Comparison of ENCODE assay signal across 15 cellular contexts in genomic region chr5:39208471-39208870, GRCh38. TPM values are rescaled to one million over a fixed set of nuclear protein-coding genes. Genes with fewer than 3 reads are reported as not detected.
DNase-seq lines count a peak whose midpoint lies in the region; ATAC-seq and TF ChIP-seq lines count a peak whose summit lies in the region.
"Had no signal": no experiment of that assay in that cellular context is flagged by ENCODE, and none has a peak within 500 bp of the region (broad histone marks: within the 10 kb centered on the region; RNA-seq: fewer than 3 reads in every experiment).

No MANE protein-coding gene starts in this region.

- POLR2A ChIA-PET in activated CD8-positive, alpha-beta T cell treated with anti-CD3 and anti-CD28 coated beads for 36 hours (lab: Charles Lee), result interaction anchor here (2.4 to 6.0 kb wide), 2 partner anchors 7 to 31 kb away, joined by 9 to 43 read pairs; no protein-coding TSS in a partner anchor

- peak overlapping the region; percentile 94 for H3K27ac Mint-ChIP-seq in activated CD8-positive, alpha-beta T cell treated with anti-CD3 and anti-CD28 coated beads for 36 hours
- peak overlapping the region; percentile 98 for H3K27ac Mint-ChIP-seq in central memory CD8-positive, alpha-beta T cell (ENCODE audit: low read depth)
- peak overlapping the region; percentile 96 for H3K27ac Mint-ChIP-seq in stimulated activated naive CD8-positive, alpha-beta T cell treated with anti-CD3 and anti-CD28 coated beads, Interleukin-15, Interleukin-2, amounts not matched to agents 100 ng/mL and 50 ng/mL, for 24 hours

- intact Hi-C loops in activated CD8-positive, alpha-beta T cell treated with anti-CD3 and anti-CD28 coated beads for 36 hours (cut with micrococcal nuclease), result loop anchor here (10.0 kb wide), 2 partner anchors 134 to 1476 kb away; partner anchors contain the start of gene RICTOR

- H3K4me1 Mint-ChIP-seq in activated CD8-positive, alpha-beta T cell treated with anti-CD3 and anti-CD28 coated beads for 36 hours (ENCODE audit: low read depth), result peaks cover 85% of the 10 kb centered on the region
- peaks cover 92% of the 10 kb centered on the region for H3K4me1 Mint-ChIP-seq in central memory CD8-positive, alpha-beta T cell
- H3K4me1 Mint-ChIP-seq in stimulated activated naive CD8-positive, alpha-beta T cell treated with anti-CD3 and anti-CD28 coated beads, Interleukin-15, Interleukin-2, amounts not matched to agents 100 ng/mL and 50 ng/mL, for 24 hours (ENCODE audit: low read depth), result peaks cover 98% of the 10 kb centered on the region

- H3K4me3 Mint-ChIP-seq in activated CD8-positive, alpha-beta T cell treated with anti-CD3 and anti-CD28 coated beads for 36 hours, result peak overlapping the region; percentile 71
- H3K4me3 Mint-ChIP-seq in central memory CD8-positive, alpha-beta T cell, result peak overlapping the region; percentile 67
- H3K4me3 Mint-ChIP-seq in stimulated activated naive CD8-positive, alpha-beta T cell treated with anti-CD3 and anti-CD28 coated beads, Interleukin-15, Interleukin-2, amounts not matched to agents 100 ng/mL and 50 ng/mL, for 24 hours, result peak overlapping the region; percentile 77

- H3K9me3 Mint-ChIP-seq in activated CD8-positive, alpha-beta T cell treated with anti-CD3 and anti-CD28 coated beads for 36 hours, result no peaks in the 10 kb centered on the region
- no peaks in the 10 kb centered on the region for H3K9me3 Mint-ChIP-seq in central memory CD8-positive, alpha-beta T cell
- no peaks in the 10 kb centered on the region for H3K9me3 Mint-ChIP-seq in stimulated activated naive CD8-positive, alpha-beta T cell treated with anti-CD3 and anti-CD28 coated beads, Interleukin-15, Interleukin-2, amounts not matched to agents 100 ng/mL and 50 ng/mL, for 24 hours

- peak; percentile 76 for DNase-seq in activated effector memory CD4-positive, alpha-beta T cell treated with anti-CD3 and anti-CD28 coated beads, Interleukin-2, amount 50 U/mL, for 16 hours
- no peak for DNase-seq in activated effector memory CD4-positive, alpha-beta T cell treated with Interleukin-2 at 50 U/mL for 16 hours
- DNase-seq in activated CD8-positive, alpha-beta T cell treated with anti-CD3 and anti-CD28 coated beads for 36 hours, result peak; percentile 67
- DNase-seq in central memory CD8-positive, alpha-beta T cell (ENCODE audit: low spot score in 2 of 2), result no peak
- DNase-seq in GOT3 (lab: John Stamatoyannopoulos, UW) (no peak), omental fat pad (ENCODE audit: low spot score) (no peak), EL (no peak)
- DNase-seq: central memory CD4-positive, alpha-beta T cell; DMS79; MM.1S; NCI-H1694 treated with DMSO at 0.1 percent for 48 hours; NK-92 treated with Interleukin-12 subunit alpha and Interleukin-12 subunit beta, amount 100 ng/mL, for 24 hours; RPMI8226 had no signal

- ATAC-seq in activated CD8-positive, alpha-beta T cell treated with anti-CD3 and anti-CD28 coated beads for 36 hours, result peak; percentile 21
- no peak for ATAC-seq in central memory CD8-positive, alpha-beta T cell (replicated peaks; ENCODE audit: extremely low read depth, poor library complexity, severe bottlenecking)
- ATAC-seq in omental fat pad (ENCODE audit: low FRiP score), result no peak

- peaks cover 7% of the 10 kb centered on the region for H3K36me3 Mint-ChIP-seq in activated CD8-positive, alpha-beta T cell treated with anti-CD3 and anti-CD28 coated beads for 36 hours (ENCODE audit: low read depth)
- H3K36me3 Mint-ChIP-seq in central memory CD8-positive, alpha-beta T cell (ENCODE audit: insufficient read depth), result peaks cover 28% of the 10 kb centered on the region
- H3K36me3 Mint-ChIP-seq in stimulated activated naive CD8-positive, alpha-beta T cell treated with anti-CD3 and anti-CD28 coated beads, Interleukin-15, Interleukin-2, amounts not matched to agents 100 ng/mL and 50 ng/mL, for 24 hours (ENCODE audit: low read depth), result no peaks in the 10 kb centered on the region

- TF ChIP-seq CTCF in activated CD8-positive, alpha-beta T cell treated with anti-CD3 and anti-CD28 coated beads for 36 hours (IDR thresholded peaks at IDR 0.05), result no peak
- TF ChIP-seq CTCF in omental fat pad (IDR thresholded peaks at IDR 0.05), result no peak

- CTCF ChIA-PET in activated CD8-positive, alpha-beta T cell treated with anti-CD3 and anti-CD28 coated beads for 36 hours (lab: Charles Lee), result interaction anchor here (2.2 to 2.5 kb wide), 2 partner anchors 9 to 75 kb away, joined by 8 to 11 read pairs; no protein-coding TSS in a partner anchor

- no peaks in the 10 kb centered on the region for H3K27me3 Mint-ChIP-seq in activated CD8-positive, alpha-beta T cell treated with anti-CD3 and anti-CD28 coated beads for 36 hours
- no peaks in the 10 kb centered on the region for H3K27me3 Mint-ChIP-seq in central memory CD8-positive, alpha-beta T cell
- no peaks in the 10 kb centered on the region for H3K27me3 Mint-ChIP-seq in stimulated activated naive CD8-positive, alpha-beta T cell treated with anti-CD3 and anti-CD28 coated beads, Interleukin-15, Interleukin-2, amounts not matched to agents 100 ng/mL and 50 ng/mL, for 24 hours

RNA-seq across cellular contexts. Expression of gene FYB1, which starts 10.9 kb away (rescaled TPM):
- total RNA-seq in activated CD8-positive, alpha-beta T cell treated with anti-CD3 and anti-CD28 coated beads for 36 hours, result 10 to 100 TPM; 82.8 to 83.0 TPM
- 10 to 100 TPM; 13.2 to 46.2 (median 22.6) TPM for total RNA-seq in omental fat pad
- total RNA-seq: glomerular endothelial cell had no signal

Comparison
In these comparisons a context has a peak if more than half of its experiments do, and no peak if none do; other contexts are left out.
1. DNase-seq: peak in activated effector memory CD4-positive, alpha-beta T cell treated with anti-CD3 and anti-CD28 coated beads, Interleukin-2, amount 50 U/mL, for 16 hours (single experiment) and activated CD8-positive, alpha-beta T cell treated with anti-CD3 and anti-CD28 coated beads for 36 hours (single experiment); none in activated effector memory CD4-positive, alpha-beta T cell treated with Interleukin-2 at 50 U/mL for 16 hours (single experiment), central memory CD8-positive, alpha-beta T cell (0 of 2), GOT3 (single experiment), omental fat pad (single experiment) and EL (single experiment).
2. Peak in every context shown above with its lines, with median percentiles within 50 percentile points of each other: H3K27ac Mint-ChIP-seq and H3K4me3 Mint-ChIP-seq.